ENCODE assay signal across 10 cellular contexts in the genomic region with DNA sequence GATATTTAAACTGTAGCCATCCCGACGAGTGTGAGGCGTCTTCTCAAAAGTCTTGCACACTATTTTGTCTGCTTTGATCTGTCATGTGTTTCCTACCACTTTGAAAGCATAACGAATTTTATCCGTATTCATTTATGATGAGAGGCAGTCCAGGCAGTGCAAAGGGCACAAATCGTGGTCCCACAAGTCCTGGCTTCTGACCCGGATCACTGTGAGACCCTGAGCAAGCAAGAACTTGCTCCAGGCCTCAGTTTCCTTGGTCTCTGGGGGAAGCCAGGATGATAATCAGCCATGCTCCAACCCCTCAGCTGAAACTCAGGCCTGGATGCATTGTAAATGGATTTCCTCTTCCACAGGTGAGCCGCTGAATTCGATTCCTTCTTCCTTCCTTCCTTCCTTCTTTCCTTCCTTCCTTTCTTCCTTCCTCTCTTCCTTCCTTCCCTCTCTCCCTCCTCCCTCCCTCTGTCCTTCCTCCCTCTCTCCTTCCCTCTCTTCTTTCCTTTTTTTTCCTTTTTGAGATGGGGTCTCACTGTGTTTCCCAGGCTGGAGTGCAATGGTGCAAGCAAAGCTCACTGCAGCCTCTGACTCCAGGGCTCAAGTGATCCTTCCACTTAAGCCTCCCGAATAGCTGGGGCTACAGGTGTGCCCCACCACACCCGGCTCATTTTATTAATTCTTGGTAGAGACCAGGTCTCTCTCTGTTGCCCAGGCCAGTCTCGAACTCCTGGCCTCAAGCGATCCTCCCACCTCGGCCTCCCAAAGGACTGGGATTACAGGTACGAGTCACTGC. TPM values are rescaled to one million over a fixed set of nuclear protein-coding genes. Genes with fewer than 3 reads are reported as not detected.
A peak's percentile ranks its signal among the peaks of the same experiment; 100 is the strongest.
DNase-seq lines count a peak whose midpoint lies in the region; ATAC-seq and TF ChIP-seq lines count a peak whose summit lies in the region.
"Had no signal": no experiment of that assay in that cellular context is flagged by ENCODE, and none has a peak within 500 bp of the region (broad histone marks: within the 10 kb centered on the region; RNA-seq: fewer than 3 reads in every experiment).

No MANE protein-coding gene starts in this region.

- H3K27ac Mint-ChIP-seq in CD4-positive, alpha-beta T cell: peak overlapping the region; percentile 90
- H3K27ac Mint-ChIP-seq in endodermal cell: peak overlapping the region; percentile 79
- H3K27ac Mint-ChIP-seq: nephron had no signal

- no peaks in the 10 kb centered on the region for H3K36me3 ChIP-seq in NT2/D1 (ENCODE audit: insufficient read depth, insufficient read length, low read length)
- H3K36me3 ChIP-seq in endodermal cell (ENCODE audit: control insufficient read depth, insufficient read depth, low read length): no peaks in the 10 kb centered on the region
- H3K36me3 ChIP-seq in parathyroid adenoma (ENCODE audit: control insufficient read depth, insufficient read depth, low read length): no peaks in the 10 kb centered on the region

- H3K4me3 Mint-ChIP-seq in CD4-positive, alpha-beta T cell: peak overlapping the region; percentile 82
- peak overlapping the region; percentile 49 for H3K4me3 Mint-ChIP-seq in endodermal cell
- H3K4me3 Mint-ChIP-seq: nephron had no signal

- peaks cover 22% of the 10 kb centered on the region for H3K4me1 Mint-ChIP-seq in CD4-positive, alpha-beta T cell (ENCODE audit: low read depth)
- peaks cover 2% of the 10 kb centered on the region for H3K4me1 Mint-ChIP-seq in endodermal cell
- H3K4me1 Mint-ChIP-seq: nephron had no signal

- intact Hi-C loops in CD4-positive, alpha-beta T cell (cut with DNase I, micrococcal nuclease): loop anchor here (1.0 to 10.0 kb wide), 6 partner anchors 18 to 440 kb away; partner anchors contain the start of genes ZKSCAN1 (in 1 of the 2), ZNF3 (in 1 of the 2) and ZNF655 (in 1 of the 2)

- no peaks in the 10 kb centered on the region for H3K27me3 ChIP-seq in CD4-positive, alpha-beta T cell (ENCODE audit: control insufficient read depth, insufficient read depth, low read length)
- no peaks in the 10 kb centered on the region for H3K27me3 ChIP-seq in NT2/D1 (ENCODE audit: insufficient read depth, insufficient read length)
- no peaks in the 10 kb centered on the region for H3K27me3 ChIP-seq in endodermal cell (ENCODE audit: control insufficient read depth, insufficient read depth, low read length, poor library complexity, severe bottlenecking)
- no peaks in the 10 kb centered on the region for H3K27me3 ChIP-seq in parathyroid adenoma (ENCODE audit: control insufficient read depth, insufficient read depth, low read length)

- H3K4me2 ChIP-seq in parathyroid adenoma (ENCODE audit: low read length): no peak overlapping the region

- H3K9me3 ChIP-seq in CD4-positive, alpha-beta T cell (ENCODE audit: control insufficient read depth, low read length): no peaks in the 10 kb centered on the region
- H3K9me3 ChIP-seq in NT2/D1 (ENCODE audit: insufficient read depth, low read length): no peaks in the 10 kb centered on the region
- no peaks in the 10 kb centered on the region for H3K9me3 ChIP-seq in endodermal cell (ENCODE audit: control insufficient read depth, low read length)
- H3K9me3 ChIP-seq in parathyroid adenoma (ENCODE audit: control insufficient read depth, low read length): no peaks in the 10 kb centered on the region

- POLR2A ChIA-PET in CD4-positive, alpha-beta T cell (lab: Charles Lee): interaction anchor here (0.7 to 3.7 kb wide), 5 partner anchors 19 to 492 kb away, joined by 3 to 34 read pairs (median 6); partner anchors contain the start of genes MBLAC1, TRIM4, ZKSCAN1 and ZKSCAN5

- no peak for TF ChIP-seq CTCF in CD4-positive, alpha-beta T cell (IDR thresholded peaks at IDR 0.05)
- TF ChIP-seq CTCF in endodermal cell (conservative IDR thresholded peaks at IDR 0.05): no peak
- TF ChIP-seq CTCF in parathyroid adenoma (IDR thresholded peaks at IDR 0.05): no peak

- no peaks in the 10 kb centered on the region for H3K27me3 Mint-ChIP-seq in CD4-positive, alpha-beta T cell
- peaks cover 2% of the 10 kb centered on the region for H3K27me3 Mint-ChIP-seq in endodermal cell (ENCODE audit: insufficient read depth)

- 89 to 92% methylated on average over 11 to 15 of the region's 15 CpGs for WGBS in endodermal cell (ENCODE audit: insufficient coverage in 1 of 2, insufficient read length in 1 of 2), 2 experiments

- H3K27ac ChIP-seq in CD4-positive, alpha-beta T cell (ENCODE audit: low read depth, low read length): peak overlapping the region; percentile 34
- H3K27ac ChIP-seq in endodermal cell (ENCODE audit: low read depth, low read length) (no peak overlapping the region), parathyroid adenoma (peak overlapping the region; percentile 35)

- H3K4me1 ChIP-seq in NT2/D1 (ENCODE audit: insufficient read depth, insufficient read length) (peaks cover 2% of the 10 kb centered on the region), endodermal cell (ENCODE audit: control insufficient read depth, insufficient read depth, low read length) (no peaks in the 10 kb centered on the region), parathyroid adenoma (no peaks in the 10 kb centered on the region)

- peak overlapping the region; percentile 74 for H2AFZ ChIP-seq in parathyroid adenoma

- H3K9me3 Mint-ChIP-seq in CD4-positive, alpha-beta T cell: no peaks in the 10 kb centered on the region
- H3K9me3 Mint-ChIP-seq in endodermal cell: no peaks in the 10 kb centered on the region
- H3K9me3 Mint-ChIP-seq: nephron had no signal

- no peak for ATAC-seq in CD4-positive, alpha-beta T cell (ENCODE audit: poor library complexity)
- ATAC-seq in HG02981 (IDR thresholded peaks at IDR 0.05; ENCODE audit: unreplicated experiment): no peak

- H3K79me2 ChIP-seq in parathyroid adenoma: no peaks in the 10 kb centered on the region

- CTCF ChIA-PET in CD4-positive, alpha-beta T cell (lab: Charles Lee): interaction anchor here (0.8 kb wide), 1 partner anchor 134 kb away, joined by 3 read pairs; no protein-coding TSS in a partner anchor

- DNase-seq in CD4-positive, alpha-beta T cell: no peak
- no peak for DNase-seq in NT2/D1 (ENCODE audit: low read depth, low spot score)
- no peak for DNase-seq in endodermal cell
- no peak for DNase-seq in AG20443 (ENCODE audit: low spot score)
- no peak for DNase-seq in AML-193 (lab: John Stamatoyannopoulos, UW)
- no peak for DNase-seq in DMS79 (lab: John Stamatoyannopoulos, UW)

- H3K4me3 ChIP-seq in NT2/D1 (ENCODE audit: insufficient read length, low read depth) (peak overlapping the region; percentile 62), endodermal cell (ENCODE audit: low read length) (no peak overlapping the region), parathyroid adenoma (ENCODE audit: low read depth, low read length) (peak overlapping the region; percentile 33)

- peak overlapping the region; percentile 85 for H3K9ac ChIP-seq in NT2/D1 (ENCODE audit: insufficient read length, low read depth)
- no peak overlapping the region for H3K9ac ChIP-seq in endodermal cell (ENCODE audit: extremely low read depth, low read length, poor library complexity, severe bottlenecking)
- H3K9ac ChIP-seq in parathyroid adenoma: no peak overlapping the region

- H3K36me3 Mint-ChIP-seq in CD4-positive, alpha-beta T cell (ENCODE audit: low read depth): no peaks in the 10 kb centered on the region
- H3K36me3 Mint-ChIP-seq in endodermal cell (ENCODE audit: low read depth): no peaks in the 10 kb centered on the region

RNA-seq across cellular contexts. Expression of gene ZKSCAN1, which starts 18.4 kb away (rescaled TPM):
- total RNA-seq in CD4-positive, alpha-beta T cell: 10 to 100 TPM; 42.3 to 45.0 TPM
- total RNA-seq in endodermal cell: 10 to 100 TPM; 57.1 to 68.0 TPM
- polyA plus RNA-seq in endodermal cell (2013, experiment 1 of 2): 43.6 TPM
- 42.6 TPM for polyA plus RNA-seq in endodermal cell (2013, experiment 2 of 2)

RNA-seq across cellular contexts. Expression of gene AZGP1, which starts 21.1 kb away (rescaled TPM):
- total RNA-seq in CD4-positive, alpha-beta T cell: not detected
- total RNA-seq in endodermal cell: not detected
- polyA plus RNA-seq in endodermal cell (2013, experiment 1 of 2): 0.39 TPM
- not detected for polyA plus RNA-seq in endodermal cell (2013, experiment 2 of 2)
- total RNA-seq: NCI-H460 had no signal

RNA-seq across cellular contexts. Expression of gene ZSCAN21, which starts 52.6 kb away (rescaled TPM):
- 1 to 10 TPM; 2.0 to 2.7 TPM for total RNA-seq in CD4-positive, alpha-beta T cell
- total RNA-seq in endodermal cell: 10 to 100 TPM; 22.7 to 25.1 TPM
- 18.8 TPM for polyA plus RNA-seq in endodermal cell (2013, experiment 1 of 2)
- 16.1 TPM for polyA plus RNA-seq in endodermal cell (2013, experiment 2 of 2)

Comparison
In these comparisons a context has a peak if more than half of its experiments do, and no peak if none do; other contexts are left out.
1. RNA of gene ZSCAN21, which starts 52.6 kb away (total RNA-seq): 22.7 to 25.1 TPM in endodermal cell; 2.0 to 2.7 TPM in CD4-positive, alpha-beta T cell; every median in the first group is over 4 times any median in the second.